In genomic region chr19:2648528-2648937, GRCh38 we compare ENCODE assay signal across 1 cellular context.
TF ChIP-seq lines count a peak whose summit lies in the region.

No MANE protein-coding gene starts in this region.

TF ChIP-seq in H1, 55 proteins besides CTCF, POLR2A, EP300 and RAD21:
- TF ChIP-seq CBX8 (IDR thresholded peaks at IDR 0.05; ENCODE audit: borderline replicate concordance, low read depth, low read length) (no peak), ATF2 (IDR thresholded peaks at IDR 0.05; ENCODE audit: low read length) (0 out of 2 replicates have a peak, but pooled peaks have one; percentile 57), HDAC2 (IDR thresholded peaks at IDR 0.05; ENCODE audit: borderline replicate concordance in 1 of 2, low read depth in 2 of 2, low read length in 2 of 2) (peak; percentile 98; a peak in 3 of 4 replicates), TCF12 (IDR thresholded peaks at IDR 0.05; ENCODE audit: low read depth, low read length) (peak; percentile 58; the same call in 1 of the 2 replicates), GABPA (IDR thresholded peaks at IDR 0.05; ENCODE audit: borderline replicate concordance, insufficient read depth, low read length) (peak; percentile 34; the same call in 1 of the 2 replicates), CHD2 (IDR thresholded peaks at IDR 0.05; ENCODE audit: low read length) (peak; percentile 26; the same call in 1 of the 2 replicates), BACH1 (IDR thresholded peaks at IDR 0.05; ENCODE audit: low read length) (peak; percentile 95), SUZ12 (IDR thresholded peaks at IDR 0.05; ENCODE audit: low read length) (peak; percentile 45; the same call in 1 of the 2 replicates), ASH2L (IDR thresholded peaks at IDR 0.05; ENCODE audit: low read length) (no peak), RBBP5 (IDR thresholded peaks at IDR 0.05; ENCODE audit: borderline replicate concordance, low read depth, low read length) (no peak), KDM1A (IDR thresholded peaks at IDR 0.05; ENCODE audit: borderline replicate concordance, low read length) (peak; percentile 88; the same call in 1 of the 2 replicates), SAP30 (IDR thresholded peaks at IDR 0.05; ENCODE audit: insufficient read depth, insufficient replicate concordance, low read length) (no peak), TEAD4 (IDR thresholded peaks at IDR 0.05; ENCODE audit: low read depth, low read length) (peak; percentile 71; the same call in 1 of the 2 replicates)
- TF ChIP-seq, protein P1, sequence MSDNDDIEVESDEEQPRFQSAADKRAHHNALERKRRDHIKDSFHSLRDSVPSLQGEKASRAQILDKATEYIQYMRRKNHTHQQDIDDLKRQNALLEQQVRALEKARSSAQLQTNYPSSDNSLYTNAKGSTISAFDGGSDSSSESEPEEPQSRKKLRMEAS (IDR thresholded peaks at IDR 0.05), result peak; percentile 37; the same call in 1 of the 2 replicates
